8 cellular contexts compared by ENCODE assay signal in the genomic region with DNA sequence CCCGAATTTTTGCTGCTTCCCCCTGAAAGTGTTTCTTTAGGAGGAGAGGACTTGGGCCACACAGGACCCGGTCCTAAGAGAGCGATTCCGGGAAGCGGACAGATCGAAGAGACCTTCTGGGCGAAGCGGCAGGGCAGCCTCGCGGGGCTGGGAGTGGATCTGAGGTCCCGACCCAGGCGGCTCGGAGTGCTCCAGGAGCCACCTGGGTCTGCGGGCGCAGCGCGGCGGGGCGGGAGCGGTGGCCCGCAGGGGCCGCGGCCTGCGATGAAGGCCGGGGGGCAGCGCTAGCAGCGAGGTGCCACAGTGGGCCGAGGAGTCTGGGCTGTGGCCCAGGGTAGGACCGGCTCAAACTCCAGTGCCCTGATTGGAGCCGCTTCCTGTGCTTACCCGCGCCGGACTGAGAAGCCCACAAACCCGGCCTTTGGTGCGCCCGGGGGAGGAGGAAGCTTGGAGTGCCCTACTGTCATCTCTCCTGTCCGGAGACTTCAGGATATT. TPM values are rescaled to one million over a fixed set of nuclear protein-coding genes. Genes with fewer than 3 reads are reported as not detected.
DNase-seq lines count a peak whose midpoint lies in the region; ATAC-seq and TF ChIP-seq lines count a peak whose summit lies in the region.

No MANE protein-coding gene starts in this region.

- H3K27ac Mint-ChIP-seq in T-helper 2 cell treated with Interferon-gamma antibody and Interleukin-4, amounts not matched to agents 5 μg/mL and 100 μg/mL, for 36 hours, result no peak overlapping the region

- H3K36me3 ChIP-seq in lower lobe of right lung, result no peaks in the 10 kb centered on the region

- no peaks in the 10 kb centered on the region for H3K36me3 Mint-ChIP-seq in T-helper 2 cell treated with Interferon-gamma antibody and Interleukin-4, amounts not matched to agents 5 μg/mL and 100 μg/mL, for 36 hours (ENCODE audit: low read depth)

- peak overlapping the region; percentile 78 for H3K4me3 Mint-ChIP-seq in T-helper 2 cell treated with Interferon-gamma antibody and Interleukin-4, amounts not matched to agents 5 μg/mL and 100 μg/mL, for 36 hours

- TF ChIP-seq CTCF in choroid plexus epithelial cell (conservative IDR thresholded peaks at IDR 0.05; ENCODE audit: low read depth, low read length) (no peak), lower lobe of right lung (IDR thresholded peaks at IDR 0.05) (no peak)

- DNase-seq in T-helper 2 cell treated with Interferon-gamma antibody and Interleukin-4, amounts not matched to agents 5 μg/mL and 100 μg/mL, for 36 hours (ENCODE audit: low spot score), result no peak
- DNase-seq in T-helper 2 cell (no peak), choroid plexus epithelial cell (ENCODE audit: low read depth) (peak; percentile 51), lower lobe of right lung (no peak), NCI-H446 treated with DMSO at 0.1 percent for 48 hours (lab: John Stamatoyannopoulos, UW) (no peak)

- H3K4me3 ChIP-seq in choroid plexus epithelial cell (ENCODE audit: low read depth, low read length), result peak overlapping the region; percentile 80
- peak overlapping the region; percentile 59 for H3K4me3 ChIP-seq in lower lobe of right lung

- intact Hi-C loops in lower lobe of right lung (cut with DNase I), result no loop called here

- peaks cover 7% of the 10 kb centered on the region for H3K4me1 Mint-ChIP-seq in T-helper 2 cell treated with Interferon-gamma antibody and Interleukin-4, amounts not matched to agents 5 μg/mL and 100 μg/mL, for 36 hours (ENCODE audit: low read depth)

- H3K27me3 ChIP-seq in lower lobe of right lung (ENCODE audit: low read depth), result peaks cover 65% of the 10 kb centered on the region

- ATAC-seq in lower lobe of right lung (peak in 1 of 2 donors; percentile 6), HG02852 (IDR thresholded peaks at IDR 0.05; ENCODE audit: unreplicated experiment) (no peak), GM21515 (IDR thresholded peaks at IDR 0.05; ENCODE audit: unreplicated experiment) (no peak)

- peak overlapping the region; percentile 80 for H3K27ac ChIP-seq in lower lobe of right lung
- H3K27ac ChIP-seq in temporal lobe (ENCODE audit: low read depth, low read length), result peak overlapping the region; percentile 76

- no peaks in the 10 kb centered on the region for H3K9me3 ChIP-seq in lower lobe of right lung

- peaks cover 82% of the 10 kb centered on the region for H3K27me3 Mint-ChIP-seq in T-helper 2 cell treated with Interferon-gamma antibody and Interleukin-4, amounts not matched to agents 5 μg/mL and 100 μg/mL, for 36 hours (ENCODE audit: low read depth)

- peaks cover 26% of the 10 kb centered on the region for H3K4me1 ChIP-seq in lower lobe of right lung

- H3K9me3 Mint-ChIP-seq in T-helper 2 cell treated with Interferon-gamma antibody and Interleukin-4, amounts not matched to agents 5 μg/mL and 100 μg/mL, for 36 hours, result no peaks in the 10 kb centered on the region

RNA-seq across cellular contexts. Expression of a gene that starts 1.8 kb away (rescaled TPM):
- total RNA-seq in lower lobe of right lung (14.4 TPM), temporal lobe (5.4 TPM)

RNA-seq across cellular contexts. Expression of a gene that starts 55.0 kb away (rescaled TPM):
- total RNA-seq in lower lobe of right lung (20.5 TPM), temporal lobe (19.9 TPM)
